ENCODE assay signal across 9 cellular contexts in genomic region chr6:53615633-53616449, GRCh38.
DNase-seq lines count a peak whose midpoint lies in the region; ATAC-seq lines count a peak whose summit lies in the region.
"Had no signal": no experiment of that assay in that cellular context is flagged by ENCODE, and none has a peak within 500 bp of the region (broad histone marks: within the 10 kb centered on the region; RNA-seq: fewer than 3 reads in every experiment).

No MANE protein-coding gene starts in this region.

- peak overlapping the region; percentile 22 to 33 for H3K4me3 ChIP-seq in duodenal mucosa (ENCODE audit: low read depth in 1 of 2, low read length in 2 of 2)
- peak overlapping the region in 1 of 2 donors; percentile 8 for H3K4me3 ChIP-seq in muscle layer of duodenum (ENCODE audit: low read depth in 1 of 2, low read length in 2 of 2)
- H3K4me3 ChIP-seq: ascending aorta had no signal

- H3K4me1 ChIP-seq in duodenal mucosa (ENCODE audit: control insufficient read depth in 1 of 2, insufficient read depth in 2 of 2, low read length in 2 of 2) (peaks cover 19 to 36% of the 10 kb centered on the region in 2 donors), muscle layer of duodenum (ENCODE audit: control insufficient read depth in 1 of 2, insufficient read depth in 2 of 2, low read length in 2 of 2) (no peaks in the 10 kb centered on the region)
- H3K4me1 ChIP-seq: ascending aorta had no signal

- H3K9me3 ChIP-seq in duodenal mucosa (ENCODE audit: control insufficient read depth in 1 of 2, low read length in 2 of 2) (no peaks in the 10 kb centered on the region), muscle layer of duodenum (ENCODE audit: control insufficient read depth in 1 of 2, low read length in 2 of 2) (no peaks in the 10 kb centered on the region)
- H3K9me3 ChIP-seq: ascending aorta had no signal

- peak overlapping the region; percentile 16 to 37 for H3K9ac ChIP-seq in duodenal mucosa (ENCODE audit: low read depth in 1 of 2, low read length in 2 of 2)

- no peaks in the 10 kb centered on the region for H3K36me3 ChIP-seq in duodenal mucosa (ENCODE audit: control insufficient read depth in 1 of 2, insufficient read depth in 2 of 2, low read length in 2 of 2)
- H3K36me3 ChIP-seq in muscle layer of duodenum (ENCODE audit: control insufficient read depth in 1 of 2, insufficient read depth in 2 of 2, low read length in 2 of 2) = no peaks in the 10 kb centered on the region
- H3K36me3 ChIP-seq: ascending aorta had no signal

- DNase-seq in DMS53 treated with DMSO at 0.1 percent for 48 hours (lab: John Stamatoyannopoulos, UW; ENCODE audit: unreplicated experiment) (peak; percentile 96), NCI-H226 (peak; percentile 59), ecto neural progenitor cell (ENCODE audit: low spot score) (no peak)
- DNase-seq in stimulated activated CD4-positive, alpha-beta T cell treated with anti-CD3 and anti-CD28 coated beads, Interleukin-4, amount 100 ng/mL, for 4 hours = no peak

- ATAC-seq in GM21381 (IDR thresholded peaks at IDR 0.05; ENCODE audit: unreplicated experiment) (no peak), GM19463 (IDR thresholded peaks at IDR 0.05; ENCODE audit: unreplicated experiment) (no peak)

- H3K27me3 ChIP-seq in duodenal mucosa (ENCODE audit: control insufficient read depth in 1 of 2, insufficient read depth in 2 of 2, low read length in 2 of 2) = no peaks in the 10 kb centered on the region
- no peaks in the 10 kb centered on the region for H3K27me3 ChIP-seq in muscle layer of duodenum (ENCODE audit: low read depth, low read length)
- H3K27me3 ChIP-seq: ascending aorta had no signal

- H3K27ac ChIP-seq in duodenal mucosa (ENCODE audit: low read depth, low read length) (peak overlapping the region; percentile 53), muscle layer of duodenum (ENCODE audit: low read length) (peak overlapping the region; percentile 21)
- H3K27ac ChIP-seq: ascending aorta had no signal

Comparison
In these comparisons a context has a peak if more than half of its experiments do, and no peak if none do; other contexts are left out.
1. DNase-seq: peak in DMS53 treated with DMSO at 0.1 percent for 48 hours (single experiment) and NCI-H226 (single experiment); none in stimulated activated CD4-positive, alpha-beta T cell treated with anti-CD3 and anti-CD28 coated beads, Interleukin-4, amount 100 ng/mL, for 4 hours (0 of 2) and ecto neural progenitor cell (single experiment).